In genomic region chr1:17218939-17219338, GRCh38 we compare ENCODE assay signal across 1 cellular context.
TF ChIP-seq lines count a peak whose summit lies in the region.

No MANE protein-coding gene starts in this region.

TF ChIP-seq in K562, 482 proteins besides CTCF, POLR2A, EP300 and RAD21 (continued from another document):
- TF ChIP-seq RERE (CRISPR knock-in tag; IDR thresholded peaks at IDR 0.05; ENCODE audit: borderline replicate concordance) (no peak), HMG20A (CRISPR knock-in tag; conservative IDR thresholded peaks at IDR 0.05) (no peak), MIER1 (IDR thresholded peaks at IDR 0.05; ENCODE audit: low read depth) (no peak)
